Comparison of ENCODE assay signal across 1 cellular context in the genomic region with DNA sequence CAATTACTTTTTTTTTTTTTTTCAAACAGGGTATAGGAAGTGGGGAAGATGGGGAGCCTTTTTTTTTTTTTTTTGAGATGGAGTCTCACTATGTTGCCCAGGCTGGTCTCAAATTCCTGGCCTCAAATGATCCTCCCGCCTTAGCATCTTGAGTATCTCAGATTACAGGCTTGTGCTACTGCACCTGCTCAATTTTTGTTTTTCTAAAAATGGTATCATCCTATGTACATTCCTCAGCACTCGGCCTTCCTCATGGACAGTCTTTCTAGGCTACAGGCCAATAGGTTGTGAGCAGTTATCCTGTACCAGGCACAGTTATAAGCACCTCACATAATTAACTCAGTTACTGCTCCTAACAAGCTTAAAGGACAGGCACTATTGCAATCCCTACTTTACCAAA.
TF ChIP-seq lines count a peak whose summit lies in the region.

No MANE protein-coding gene starts in this region.

TF ChIP-seq in HEK293T, 16 proteins besides CTCF, POLR2A, EP300 and RAD21 (continued from another document):
- TF ChIP-seq CTBP1 (IDR thresholded peaks at IDR 0.05; ENCODE audit: borderline replicate concordance) (no peak), FOXM1 (IDR thresholded peaks at IDR 0.05; ENCODE audit: borderline replicate concordance) (no peak), ZNF384 (IDR thresholded peaks at IDR 0.05) (no peak), L3MBTL2 (conservative IDR thresholded peaks at IDR 0.05) (no peak), ARNT (IDR thresholded peaks at IDR 0.05) (no peak), ELF4 (IDR thresholded peaks at IDR 0.05) (no peak)
TF ChIP-seq in HEK293T: peak in this region for 0.
